Comparison of ENCODE assay signal across 33 cellular contexts in the genomic region with DNA sequence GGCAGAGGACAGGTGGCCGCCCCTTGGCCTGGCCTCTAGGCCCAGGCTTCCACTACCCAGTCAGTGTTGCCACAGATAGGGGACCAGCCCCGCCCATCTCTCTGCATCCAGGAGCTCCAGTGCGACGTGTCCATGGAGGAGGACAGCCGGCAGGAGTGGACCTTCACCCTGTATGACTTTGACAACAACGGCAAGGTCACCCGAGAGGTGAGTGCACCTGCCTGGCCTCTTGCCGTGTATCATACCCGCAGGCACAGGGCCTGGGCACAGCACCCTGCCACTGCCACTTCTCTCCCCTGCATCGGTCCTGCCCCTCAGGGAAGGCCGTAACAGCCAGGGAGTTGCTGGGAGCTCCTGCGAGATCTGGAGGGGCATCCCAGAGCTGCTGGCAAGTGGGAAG. TPM values are rescaled to one million over a fixed set of nuclear protein-coding genes. Genes with fewer than 3 reads are reported as not detected.
"Had no signal": no experiment of that assay in that cellular context is flagged by ENCODE, and none has a peak within 500 bp of the region (broad histone marks: within the 10 kb centered on the region; RNA-seq: fewer than 3 reads in every experiment).

No MANE protein-coding gene starts in this region.

- DNase-seq: activated B cell treated with CpG ODN at 0.5 μM for 24 hours; activated CD4-positive, alpha-beta memory T cell treated with anti-CD3 and anti-CD28 coated beads for 36 hours; activated CD4-positive, alpha-beta T cell treated with anti-CD3 and anti-CD28 coated beads for 4 hours; activated CD4-positive, alpha-beta T cell treated with anti-CD3 and anti-CD28 coated beads, Interleukin-2, amount 10 ng/mL, durations not matched to agents 24 days and 14 days; activated CD4-positive, alpha-beta T cell treated with anti-CD3 and anti-CD28 coated beads, Interleukin-2, amount 50 U/mL, for 1 hour; activated CD4-positive, alpha-beta T cell treated with anti-CD3 and anti-CD28 coated beads, Interleukin-2, amount 50 U/mL, for 4 hours; activated CD4-positive, CD25-positive, alpha-beta regulatory T cell treated with anti-CD3 and anti-CD28 coated beads, Interleukin-2, amount 50 U/mL, for 72 hours; activated CD8-positive, alpha-beta memory T cell treated with anti-CD3 and anti-CD28 coated beads, Interleukin-2, amount 50 U/mL, for 4 hours; activated CD8-positive, alpha-beta T cell treated with anti-CD3 and anti-CD28 coated beads for 36 hours; activated effector memory CD4-positive, alpha-beta T cell treated with anti-CD3 and anti-CD28 coated beads, Interleukin-2, amount 50 U/mL, for 16 hours; activated gamma-delta T cell treated with Interleukin-2 at 50 U/mL for 16 hours; activated naive CD4-positive, alpha-beta T cell; activated naive CD4-positive, alpha-beta T cell treated with anti-CD3 and anti-CD28 coated beads for 36 hours; activated naive CD4-positive, alpha-beta T cell treated with anti-CD3 and anti-CD28 coated beads, Interleukin-2, amount 50 U/mL, for 16 hours; activated naive CD8-positive, alpha-beta T cell treated with anti-CD3 and anti-CD28 coated beads for 36 hours; activated T-cell treated with anti-CD3 and anti-CD28 coated beads for 4 hours; activated T-cell treated with anti-CD3 and anti-CD28 coated beads, Interleukin-2, amount 50 U/mL, for 1 hour; activated T-cell treated with anti-CD3 and anti-CD28 coated beads, Interleukin-2, amount 50 U/mL, for 4 hours; activated T-cell treated with anti-CD3 and anti-CD28 coated beads, Interleukin-2, amount 50 U/mL, for 72 hours; adrenal gland; amniotic stem cell; body of pancreas; brain microvascular endothelial cell; central memory CD4-positive, alpha-beta T cell; T-helper 2 cell; T-helper 9 cell had no signal

- H3K4me1 ChIP-seq: adrenal gland, body of pancreas, breast epithelium had no signal

- H3K27me3 ChIP-seq: adrenal gland, body of pancreas, brain microvascular endothelial cell, breast epithelium had no signal

- H3K36me3 ChIP-seq: adrenal gland, brain microvascular endothelial cell, breast epithelium had no signal

- FAIRE-seq: astrocyte, TTC549 had no signal

- H3K27ac ChIP-seq: adrenal gland, body of pancreas, brain microvascular endothelial cell, breast epithelium, VCaP had no signal

- H3K9me3 ChIP-seq: adrenal gland, body of pancreas, breast epithelium had no signal

- H3K4me3 ChIP-seq: adrenal gland, body of pancreas, breast epithelium had no signal

- ATAC-seq: activated CD8-positive, alpha-beta T cell treated with anti-CD3 and anti-CD28 coated beads for 36 hours; activated naive CD4-positive, alpha-beta T cell treated with anti-CD3 and anti-CD28 coated beads, Interleukin-2, amount 50 U/mL, for 72 hours; activated T-cell treated with anti-CD3 and anti-CD28 coated beads, Interleukin-2, amount 50 U/mL, for 4 hours; activated T-cell treated with anti-CD3 and anti-CD28 coated beads, Interleukin-2, amount 50 U/mL, for 72 hours; activated T-helper 17 cell treated with anti-CD3 and anti-CD28 coated beads, Interleukin-2, amount 50 U/mL, for 72 hours; body of pancreas had no signal

RNA-seq across cellular contexts. Expression of a gene that starts 55.7 kb away (rescaled TPM):
- total RNA-seq: astrocyte, cerebellum had no signal
